Comparison of ENCODE assay signal across 8 cellular contexts in genomic region chr13:95644611-95645052, GRCh38. TPM values are rescaled to one million over a fixed set of nuclear protein-coding genes. Genes with fewer than 3 reads are reported as not detected.
DNase-seq lines count a peak whose midpoint lies in the region; ATAC-seq and TF ChIP-seq lines count a peak whose summit lies in the region.

A gene with protein sequence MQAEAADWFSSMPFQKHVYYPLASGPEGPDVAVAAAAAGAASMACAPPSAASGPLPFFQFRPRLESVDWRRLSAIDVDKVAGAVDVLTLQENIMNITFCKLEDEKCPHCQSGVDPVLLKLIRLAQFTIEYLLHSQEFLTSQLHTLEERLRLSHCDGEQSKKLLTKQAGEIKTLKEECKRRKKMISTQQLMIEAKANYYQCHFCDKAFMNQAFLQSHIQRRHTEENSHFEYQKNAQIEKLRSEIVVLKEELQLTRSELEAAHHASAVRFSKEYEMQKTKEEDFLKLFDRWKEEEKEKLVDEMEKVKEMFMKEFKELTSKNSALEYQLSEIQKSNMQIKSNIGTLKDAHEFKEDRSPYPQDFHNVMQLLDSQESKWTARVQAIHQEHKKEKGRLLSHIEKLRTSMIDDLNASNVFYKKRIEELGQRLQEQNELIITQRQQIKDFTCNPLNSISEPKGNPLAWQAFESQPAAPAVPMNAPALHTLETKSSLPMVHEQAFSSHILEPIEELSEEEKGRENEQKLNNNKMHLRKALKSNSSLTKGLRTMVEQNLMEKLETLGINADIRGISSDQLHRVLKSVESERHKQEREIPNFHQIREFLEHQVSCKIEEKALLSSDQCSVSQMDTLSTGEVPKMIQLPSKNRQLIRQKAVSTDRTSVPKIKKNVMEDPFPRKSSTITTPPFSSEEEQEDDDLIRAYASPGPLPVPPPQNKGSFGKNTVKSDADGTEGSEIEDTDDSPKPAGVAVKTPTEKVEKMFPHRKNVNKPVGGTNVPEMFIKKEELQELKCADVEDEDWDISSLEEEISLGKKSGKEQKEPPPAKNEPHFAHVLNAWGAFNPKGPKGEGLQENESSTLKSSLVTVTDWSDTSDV (minus strand): TSS chr13:95644706. CDS start chr13:95642029, 2,677 bp downstream.

- H3K4me3 ChIP-seq in fibroblast of pulmonary artery (replicated peaks; ENCODE audit: low read depth, low read length) (peak within 1 kb of the TSS; percentile 73), muscle layer of colon (ENCODE audit: low read depth in 1 of 2, low read length in 2 of 2) (peak within 1 kb of the TSS; percentile 76 to 88)

- DNase-seq in G401 (ENCODE audit: low spot score) (peak; percentile 88), NCI-H2081 (lab: John Stamatoyannopoulos, UW) (peak; percentile 83 to 90), WTC11 (ENCODE audit: low spot score) (peak; percentile 92), fibroblast of pulmonary artery (ENCODE audit: low read depth) (peak; percentile 88), ureter (ENCODE audit: low spot score) (peak; percentile 73)
- no peak for DNase-seq in stimulated activated CD4-positive, alpha-beta T cell treated with anti-CD3 and anti-CD28 coated beads, Interleukin-12 subunit alpha, Interleukin-12 subunit beta, amount 100 ng/mL, for 4 hours

- H3K9me3 ChIP-seq in muscle layer of colon (ENCODE audit: low read length), result no peaks in the 10 kb centered on the region

- H3K9ac ChIP-seq in muscle layer of colon (ENCODE audit: low read length), result peak within 1 kb of the TSS; percentile 68

- in situ Hi-C loops in G401 (cut with HindIII; ENCODE audit: low sequenced_read_pairs), result no loop called here

- H3K36me3 Mint-ChIP-seq in WTC11, result peaks cover 12% of the 10 kb centered on the region; the same call in 1 of the 2 replicates

- no peaks in the 10 kb centered on the region for H3K36me3 ChIP-seq in muscle layer of colon (ENCODE audit: insufficient read depth, low read length)

- CTCF ChIA-PET in WTC11 (lab: Charles Lee), result interaction anchor here (1.0 to 3.6 kb wide), 4 partner anchors 16 to 101 kb away, joined by 4 to 30 read pairs (median 13); partner anchors contain the start of gene CLDN10

- TF ChIP-seq CTCF in WTC11 (IDR thresholded peaks at IDR 0.05), result no peak
- no peak for TF ChIP-seq CTCF in fibroblast of pulmonary artery (IDR thresholded peaks at IDR 0.05; ENCODE audit: low read length, missing control alignments)

- H3K27ac ChIP-seq in muscle layer of colon (ENCODE audit: low read depth, low read length), result peak within 1 kb of the TSS; percentile 79

- H3K4me3 Mint-ChIP-seq in WTC11, result peak within 1 kb of the TSS; percentile 89

- peaks cover 9% of the 10 kb centered on the region for H3K27me3 Mint-ChIP-seq in WTC11 (ENCODE audit: low read depth)

- H3K27ac Mint-ChIP-seq in WTC11, result no peak within 1 kb of the TSS

- H3K4me1 ChIP-seq in muscle layer of colon (ENCODE audit: insufficient read depth, low read length), result peaks cover 23% of the 10 kb centered on the region

- peaks cover 8% of the 10 kb centered on the region; the same call in 1 of the 2 replicates for H3K9me3 Mint-ChIP-seq in WTC11

- H3K27me3 ChIP-seq in muscle layer of colon (ENCODE audit: control insufficient read depth in 1 of 2, insufficient read depth in 2 of 2, low read length in 2 of 2), result no peaks in the 10 kb centered on the region

- H3K4me1 Mint-ChIP-seq in WTC11, result peaks cover 19% of the 10 kb centered on the region

- POLR2A ChIA-PET in WTC11 (lab: Charles Lee), result interaction anchor here (1.0 to 2.9 kb wide), 2 partner anchors 14 to 32 kb away, joined by 4 to 17 read pairs; partner anchors contain the start of gene DNAJC3

- peak; percentile 77 for ATAC-seq in GM21737 (IDR thresholded peaks at IDR 0.05; ENCODE audit: unreplicated experiment)
- peak; percentile 86 for ATAC-seq in WTC11

TF ChIP-seq in WTC11, 78 proteins besides CTCF, POLR2A, EP300 and RAD21 (continues in another document):
- TF ChIP-seq, protein P1, sequence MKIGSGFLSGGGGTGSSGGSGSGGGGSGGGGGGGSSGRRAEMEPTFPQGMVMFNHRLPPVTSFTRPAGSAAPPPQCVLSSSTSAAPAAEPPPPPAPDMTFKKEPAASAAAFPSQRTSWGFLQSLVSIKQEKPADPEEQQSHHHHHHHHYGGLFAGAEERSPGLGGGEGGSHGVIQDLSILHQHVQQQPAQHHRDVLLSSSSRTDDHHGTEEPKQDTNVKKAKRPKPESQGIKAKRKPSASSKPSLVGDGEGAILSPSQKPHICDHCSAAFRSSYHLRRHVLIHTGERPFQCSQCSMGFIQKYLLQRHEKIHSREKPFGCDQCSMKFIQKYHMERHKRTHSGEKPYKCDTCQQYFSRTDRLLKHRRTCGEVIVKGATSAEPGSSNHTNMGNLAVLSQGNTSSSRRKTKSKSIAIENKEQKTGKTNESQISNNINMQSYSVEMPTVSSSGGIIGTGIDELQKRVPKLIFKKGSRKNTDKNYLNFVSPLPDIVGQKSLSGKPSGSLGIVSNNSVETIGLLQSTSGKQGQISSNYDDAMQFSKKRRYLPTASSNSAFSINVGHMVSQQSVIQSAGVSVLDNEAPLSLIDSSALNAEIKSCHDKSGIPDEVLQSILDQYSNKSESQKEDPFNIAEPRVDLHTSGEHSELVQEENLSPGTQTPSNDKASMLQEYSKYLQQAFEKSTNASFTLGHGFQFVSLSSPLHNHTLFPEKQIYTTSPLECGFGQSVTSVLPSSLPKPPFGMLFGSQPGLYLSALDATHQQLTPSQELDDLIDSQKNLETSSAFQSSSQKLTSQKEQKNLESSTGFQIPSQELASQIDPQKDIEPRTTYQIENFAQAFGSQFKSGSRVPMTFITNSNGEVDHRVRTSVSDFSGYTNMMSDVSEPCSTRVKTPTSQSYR (CRISPR knock-in tag; IDR thresholded peaks at IDR 0.05), result peak; percentile 16; the same call in 1 of the 2 replicates
- TF ChIP-seq RELA (CRISPR knock-in tag; IDR thresholded peaks at IDR 0.05; ENCODE audit: borderline replicate concordance), result no peak
- no peak for TF ChIP-seq ATF1 (CRISPR knock-in tag; IDR thresholded peaks at IDR 0.05)
- TF ChIP-seq NR3C1 (CRISPR knock-in tag; conservative IDR thresholded peaks at IDR 0.05; ENCODE audit: low read depth), result no peak
- no peak for TF ChIP-seq FOXJ3 (CRISPR knock-in tag; IDR thresholded peaks at IDR 0.05; ENCODE audit: borderline replicate concordance)
- TF ChIP-seq ZBTB43 (CRISPR knock-in tag; IDR thresholded peaks at IDR 0.05), result no peak
- TF ChIP-seq, protein P2, sequence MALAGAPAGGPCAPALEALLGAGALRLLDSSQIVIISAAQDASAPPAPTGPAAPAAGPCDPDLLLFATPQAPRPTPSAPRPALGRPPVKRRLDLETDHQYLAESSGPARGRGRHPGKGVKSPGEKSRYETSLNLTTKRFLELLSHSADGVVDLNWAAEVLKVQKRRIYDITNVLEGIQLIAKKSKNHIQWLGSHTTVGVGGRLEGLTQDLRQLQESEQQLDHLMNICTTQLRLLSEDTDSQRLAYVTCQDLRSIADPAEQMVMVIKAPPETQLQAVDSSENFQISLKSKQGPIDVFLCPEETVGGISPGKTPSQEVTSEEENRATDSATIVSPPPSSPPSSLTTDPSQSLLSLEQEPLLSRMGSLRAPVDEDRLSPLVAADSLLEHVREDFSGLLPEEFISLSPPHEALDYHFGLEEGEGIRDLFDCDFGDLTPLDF (CRISPR knock-in tag; IDR thresholded peaks at IDR 0.05), result no peak
- TF ChIP-seq E2F5 (CRISPR knock-in tag; IDR thresholded peaks at IDR 0.05), result no peak

RNA-seq across cellular contexts. Expression of the gene that starts here (rescaled TPM):
- 41.6 and 75.1 TPM in 2 replicates for total RNA-seq in G401 (2014; rRNA removed; shearing (Covaris generic))
- total RNA-seq in WTC11 (2021), result 31.0 to 33.5 TPM (median 32.0 TPM) in 3 replicates
- 17.2 TPM for total RNA-seq in ureter
